17 cellular contexts compared by ENCODE assay signal in the genomic region with DNA sequence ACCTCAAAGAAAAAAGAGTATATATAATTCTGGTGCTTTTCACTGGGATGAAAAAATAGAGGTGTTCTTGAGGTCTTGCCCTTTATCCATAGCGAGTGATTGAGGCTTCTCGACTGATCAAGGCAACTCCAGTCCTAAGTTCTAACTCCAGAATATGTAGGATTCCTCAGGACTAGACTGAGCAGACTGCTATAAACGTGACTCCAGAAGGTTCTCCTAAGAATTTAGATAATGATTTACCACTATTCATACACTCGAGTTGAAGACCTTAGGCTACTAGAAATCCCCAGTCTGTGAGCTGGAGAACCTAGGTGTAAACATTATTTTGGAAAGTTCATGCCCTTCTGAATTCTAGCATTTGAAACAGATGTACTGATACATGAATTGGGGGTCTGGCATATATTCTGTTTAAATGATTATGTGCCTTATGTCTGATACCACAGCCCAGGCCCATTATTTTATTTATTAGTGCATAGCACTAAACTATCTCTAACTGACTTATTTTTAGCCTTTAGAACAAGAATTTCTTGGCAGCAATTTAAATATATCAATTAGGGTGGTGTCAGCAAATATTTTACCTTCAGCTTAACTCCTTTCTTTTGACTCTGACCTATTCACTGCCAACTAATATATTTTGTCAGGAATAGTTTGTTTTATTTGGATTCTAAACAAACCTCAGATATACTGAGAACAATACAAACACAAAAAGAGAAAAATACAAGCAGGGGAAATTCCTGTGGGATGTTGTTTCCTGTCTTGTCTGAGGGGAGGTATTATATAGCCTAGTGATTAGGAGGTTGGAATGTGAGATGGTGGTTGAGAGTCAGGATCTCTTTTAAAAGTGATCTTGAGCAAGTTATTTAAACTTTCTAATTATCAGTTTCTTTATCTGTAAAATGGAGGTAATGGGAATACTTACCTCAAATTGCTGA.
DNase-seq lines count a peak whose midpoint lies in the region; ATAC-seq and TF ChIP-seq lines count a peak whose summit lies in the region.
"Had no signal": no experiment of that assay in that cellular context is flagged by ENCODE, and none has a peak within 500 bp of the region (broad histone marks: within the 10 kb centered on the region; RNA-seq: fewer than 3 reads in every experiment).

No MANE protein-coding gene starts in this region.

- no peak overlapping the region for H4K91ac ChIP-seq in IMR-90 (ENCODE audit: insufficient read depth, low read depth, low read length)

- H3K9ac ChIP-seq in IMR-90 (ENCODE audit: low read depth, low read length) (no peak overlapping the region), endodermal cell (ENCODE audit: extremely low read depth, low read length, poor library complexity, severe bottlenecking) (peak overlapping the region; percentile 5)

- H3K27me3 Mint-ChIP-seq in endodermal cell (ENCODE audit: insufficient read depth) (no peaks in the 10 kb centered on the region), mesothelial cell of epicardium (ENCODE audit: low read depth) (no peaks in the 10 kb centered on the region)
- H3K27me3 Mint-ChIP-seq: type B pancreatic cell had no signal

- ATAC-seq in IMR-90 (ENCODE audit: low read depth), result peak; percentile 48
- ATAC-seq in HG02571 (IDR thresholded peaks at IDR 0.05; ENCODE audit: unreplicated experiment), result no peak
- no peak for ATAC-seq in GM21381 (IDR thresholded peaks at IDR 0.05; ENCODE audit: unreplicated experiment)

- H2AFZ ChIP-seq in IMR-90 (replicated peaks; ENCODE audit: low read length, poor library complexity), result no peak overlapping the region

- H4K20me1 ChIP-seq in IMR-90 (ENCODE audit: insufficient read depth, low read length), result no peaks in the 10 kb centered on the region

- H3K27ac Mint-ChIP-seq in endodermal cell (peak overlapping the region; percentile 71), mesothelial cell of epicardium (peak overlapping the region; percentile 32)
- H3K27ac Mint-ChIP-seq: type B pancreatic cell had no signal

- POLR2A ChIA-PET in IMR-90 (lab: Charles Lee; ENCODE audit: unreplicated experiment), result no interaction called here

- peaks cover 3% of the 10 kb centered on the region for H3K9me1 ChIP-seq in IMR-90 (ENCODE audit: insufficient read depth, low read length)

- H3K4me1 Mint-ChIP-seq in endodermal cell, result peaks cover 28% of the 10 kb centered on the region
- peaks cover 7% of the 10 kb centered on the region for H3K4me1 Mint-ChIP-seq in mesothelial cell of epicardium

- no peak overlapping the region for H3K4me2 ChIP-seq in IMR-90 (ENCODE audit: low read depth, low read length)

- dilution Hi-C loops in IMR-90 (cut with HindIII; ENCODE audit: low sequenced_read_pairs, unreplicated experiment), result no loop called here

- CTCF ChIA-PET in IMR-90 (lab: Yijun Ruan, JAX), result no interaction called here

- no peak overlapping the region for H2BK20ac ChIP-seq in IMR-90 (ENCODE audit: low read depth, low read length)

- TF ChIP-seq RAD21 in IMR-90 (IDR thresholded peaks at IDR 0.05; ENCODE audit: low read length), result no peak

- no peak overlapping the region for H3K18ac ChIP-seq in IMR-90 (ENCODE audit: low read depth, low read length)

- H3K4me3 Mint-ChIP-seq in endodermal cell (no peak overlapping the region), mesothelial cell of epicardium (no peak overlapping the region)
- H3K4me3 Mint-ChIP-seq: type B pancreatic cell had no signal

- peak overlapping the region; percentile 82; the same call in 1 of the 2 replicates for H3K23ac ChIP-seq in IMR-90 (ENCODE audit: low read depth, low read length)

- H2AK5ac ChIP-seq in IMR-90 (ENCODE audit: low read depth, low read length), result no peak overlapping the region

- in situ Hi-C loops in IMR-90 (cut with MboI; ENCODE audit: low sequenced_read_pairs), result no loop called here

- H3K36me3 ChIP-seq in IMR-90 (ENCODE audit: control insufficient read depth, insufficient read depth, low read length), result peaks cover 6% of the 10 kb centered on the region
- peaks cover 16% of the 10 kb centered on the region for H3K36me3 ChIP-seq in endodermal cell (ENCODE audit: control insufficient read depth, insufficient read depth, low read length)
- H3K36me3 ChIP-seq in ovary, result no peaks in the 10 kb centered on the region

- H2BK5ac ChIP-seq in IMR-90 (ENCODE audit: low read depth, low read length, poor library complexity, severe bottlenecking), result no peak overlapping the region

- no peak overlapping the region for H4K5ac ChIP-seq in IMR-90 (ENCODE audit: low read depth, low read length)

- H3K27ac ChIP-seq in IMR-90 (ENCODE audit: insufficient read depth, low read length) (no peak overlapping the region), endodermal cell (ENCODE audit: low read depth, low read length) (no peak overlapping the region), ovary (no peak overlapping the region)
- H3K27ac ChIP-seq: HL-60 had no signal

- no peak for TF ChIP-seq POLR2A in IMR-90 (IDR thresholded peaks at IDR 0.05; ENCODE audit: low read depth, low read length)
- TF ChIP-seq POLR2A in ovary (IDR thresholded peaks at IDR 0.05), result no peak

- H3K36me3 Mint-ChIP-seq in endodermal cell (ENCODE audit: low read depth) (peaks cover 11% of the 10 kb centered on the region), mesothelial cell of epicardium (peaks cover 5% of the 10 kb centered on the region)

- no peak overlapping the region; a peak in 1 of 4 replicates for H4K8ac ChIP-seq in IMR-90 (ENCODE audit: low read depth in 2 of 2, low read length in 2 of 2)

- H3K56ac ChIP-seq in IMR-90 (ENCODE audit: extremely low read depth, insufficient read depth, low read length), result no peak overlapping the region

- peak overlapping the region; percentile 81 for H3K14ac ChIP-seq in IMR-90 (replicated peaks; ENCODE audit: low read depth, low read length)

- H2AK9ac ChIP-seq in IMR-90 (replicated peaks; ENCODE audit: low read depth, low read length, poor library complexity), result no peak overlapping the region

- no peak overlapping the region for H2BK15ac ChIP-seq in IMR-90 (ENCODE audit: low read depth, low read length)

- DNase-seq in AG10803 (ENCODE audit: low read depth) (peak; percentile 59), IMR-90 (no peak), endodermal cell (no peak), mesothelial cell of epicardium (ENCODE audit: low spot score in 2 of 2, unreplicated experiment in 2 of 2) (no peak), ovary (no peak), HK-2 (ENCODE audit: unreplicated experiment) (no peak)
- DNase-seq: activated CD4-positive, alpha-beta T cell treated with anti-CD3 and anti-CD28 coated beads, Interleukin-2, amount 50 U/mL, for 4 hours; activated naive CD4-positive, alpha-beta T cell treated with anti-CD3 and anti-CD28 coated beads, Interleukin-2, amount 50 U/mL, for 16 hours; BE2C; head of caudate nucleus; NCI-H1092 treated with DMSO at 0.1 percent for 48 hours; NCI-H69 had no signal

- H3K9me3 Mint-ChIP-seq in endodermal cell (no peaks in the 10 kb centered on the region), mesothelial cell of epicardium (no peaks in the 10 kb centered on the region)
- H3K9me3 Mint-ChIP-seq: type B pancreatic cell had no signal

- H3K27me3 ChIP-seq in IMR-90 (ENCODE audit: control insufficient read depth, insufficient read depth, low read length) (no peaks in the 10 kb centered on the region), endodermal cell (ENCODE audit: control insufficient read depth, insufficient read depth, low read length, poor library complexity, severe bottlenecking) (no peaks in the 10 kb centered on the region), ovary (no peaks in the 10 kb centered on the region)
- H3K27me3 ChIP-seq: BE2C had no signal

- H3K79me1 ChIP-seq in IMR-90 (ENCODE audit: low read depth in 1 of 2, low read length in 2 of 2), result peaks cover 0 to 10% of the 10 kb centered on the region in 2 experiments; a peak in 2 of 4 replicates

- no peaks in the 10 kb centered on the region for H3K4me1 ChIP-seq in IMR-90 (ENCODE audit: control insufficient read depth, insufficient read depth, low read length)
- peaks cover 9% of the 10 kb centered on the region for H3K4me1 ChIP-seq in endodermal cell (ENCODE audit: control insufficient read depth, insufficient read depth, low read length)
- H3K4me1 ChIP-seq in ovary (ENCODE audit: insufficient read depth), result no peaks in the 10 kb centered on the region
- H3K4me1 ChIP-seq: BE2C had no signal

- intact Hi-C loops in IMR-90 (cut with micrococcal nuclease), result no loop called here
- intact Hi-C loops in ovary (cut with DNase I), result no loop called here

- H3K4ac ChIP-seq in IMR-90 (ENCODE audit: low read depth, low read length), result no peak overlapping the region

- no peak overlapping the region for H3K4me3 ChIP-seq in AG10803 (ENCODE audit: low read length)
- no peak overlapping the region for H3K4me3 ChIP-seq in IMR-90 (ENCODE audit: insufficient read depth, low read depth, low read length)
- H3K4me3 ChIP-seq in endodermal cell (ENCODE audit: low read length), result peak overlapping the region; percentile 32
- no peak overlapping the region for H3K4me3 ChIP-seq in ovary
- H3K4me3 ChIP-seq: skin epidermis had no signal

- H2BK120ac ChIP-seq in IMR-90 (ENCODE audit: low read depth, low read length), result no peak overlapping the region

- TF ChIP-seq CTCF in AG10803 (conservative IDR thresholded peaks at IDR 0.05; ENCODE audit: low read length), result no peak
- TF ChIP-seq CTCF in IMR-90 (conservative IDR thresholded peaks at IDR 0.05; ENCODE audit: low read depth, low read length), result no peak
- TF ChIP-seq CTCF in endodermal cell (conservative IDR thresholded peaks at IDR 0.05), result no peak
- no peak for TF ChIP-seq CTCF in mesothelial cell of epicardium (IDR thresholded peaks at IDR 0.05; ENCODE audit: unreplicated experiment)
- no peak for TF ChIP-seq CTCF in ovary (IDR thresholded peaks at IDR 0.05)

- WGBS in IMR-90 (ENCODE audit: extremely low coverage in 2 of 2, insufficient read length in 1 of 2), 2 experiments, result no CpG with 5 or more reads among the region's 4 CpGs
- WGBS in endodermal cell (ENCODE audit: insufficient coverage in 1 of 2, insufficient read length in 1 of 2), 2 experiments, result 77 to 83% methylated on average over 3 to 4 of the region's 4 CpGs
- 54 to 63% (median 55%) methylated on average over 4 of the region's 4 CpGs for WGBS in ovary, 3 donors

- H3K9me3 ChIP-seq in IMR-90 (ENCODE audit: control insufficient read depth, insufficient read depth, low read length), result no peaks in the 10 kb centered on the region
- H3K9me3 ChIP-seq in endodermal cell (ENCODE audit: control insufficient read depth, low read length), result no peaks in the 10 kb centered on the region
- H3K9me3 ChIP-seq in ovary, result no peaks in the 10 kb centered on the region
- H3K9me3 ChIP-seq: BE2C had no signal

- BruUV-seq in IMR-90 (replicated peaks; lab: Mats Ljungman, UMichigan), result no TSS peak

- no peak for TF ChIP-seq EP300 in ovary (IDR thresholded peaks at IDR 0.05)

TF ChIP-seq in IMR-90, 13 proteins besides CTCF, POLR2A, EP300 and RAD21:
- TF ChIP-seq MAZ (IDR thresholded peaks at IDR 0.05; ENCODE audit: borderline replicate concordance, low read depth, low read length) (no peak), MAFK (IDR thresholded peaks at IDR 0.05; ENCODE audit: low read depth, low read length) (peak; percentile 52)
